In the genomic region with DNA sequence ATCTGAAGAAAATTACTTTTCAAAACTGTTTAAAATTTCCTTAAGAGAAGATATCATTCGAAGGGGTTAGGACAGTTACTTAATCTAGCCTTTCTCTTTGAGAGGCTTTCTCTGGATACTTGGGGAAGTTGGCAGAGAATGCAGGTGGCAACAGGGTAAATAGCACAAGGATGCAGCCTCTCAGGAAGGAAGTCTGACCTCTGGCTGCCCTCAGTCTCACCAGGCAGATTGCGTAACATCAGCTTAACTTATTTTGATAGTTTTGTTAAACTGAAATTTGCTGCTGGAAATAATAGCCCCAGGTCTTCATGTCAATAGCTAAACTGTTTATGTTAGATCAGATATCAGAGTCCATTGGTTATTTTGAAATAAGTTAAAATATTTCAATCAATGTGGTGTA, we compare ENCODE assay signal across 1 cellular context.
TF ChIP-seq lines count a peak whose summit lies in the region.

No MANE protein-coding gene starts in this region.

TF ChIP-seq in HepG2, 621 proteins besides CTCF, POLR2A, EP300 and RAD21 (continued from another document):
- TF ChIP-seq ZNF646 (CRISPR knock-in tag; IDR thresholded peaks at IDR 0.05) = no peak
- TF ChIP-seq ZNF724P (CRISPR knock-in tag; IDR thresholded peaks at IDR 0.05; ENCODE audit: borderline replicate concordance) = no peak
- TF ChIP-seq CEBPG (CRISPR knock-in tag; IDR thresholded peaks at IDR 0.05) = peak; percentile 64
- peak; percentile 44; the same call in 1 of the 2 replicates for TF ChIP-seq RARA (CRISPR knock-in tag; IDR thresholded peaks at IDR 0.05)
- TF ChIP-seq, protein P1, sequence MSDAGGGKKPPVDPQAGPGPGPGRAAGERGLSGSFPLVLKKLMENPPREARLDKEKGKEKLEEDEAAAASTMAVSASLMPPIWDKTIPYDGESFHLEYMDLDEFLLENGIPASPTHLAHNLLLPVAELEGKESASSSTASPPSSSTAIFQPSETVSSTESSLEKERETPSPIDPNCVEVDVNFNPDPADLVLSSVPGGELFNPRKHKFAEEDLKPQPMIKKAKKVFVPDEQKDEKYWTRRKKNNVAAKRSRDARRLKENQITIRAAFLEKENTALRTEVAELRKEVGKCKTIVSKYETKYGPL (CRISPR knock-in tag; IDR thresholded peaks at IDR 0.05) = no peak
